In the genomic region with DNA sequence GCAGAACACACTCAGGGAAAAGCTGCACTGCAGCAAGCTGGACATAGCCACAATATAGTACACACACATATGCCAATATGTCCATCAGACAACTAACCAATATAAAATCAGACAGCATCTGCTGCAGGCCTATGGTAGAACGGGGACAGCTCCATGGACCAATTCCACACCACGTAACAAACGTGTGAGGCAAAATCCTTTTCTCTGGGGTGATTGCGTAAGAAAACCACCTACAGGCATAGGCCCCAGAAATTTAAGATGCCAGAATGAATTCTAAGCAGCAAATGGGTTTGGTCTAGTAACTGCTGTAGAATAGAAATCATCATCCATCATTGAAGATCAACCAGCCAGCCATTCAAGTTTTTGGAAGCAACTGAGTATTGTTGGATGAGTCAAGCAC, we compare ENCODE assay signal across 23 cellular contexts.
DNase-seq lines count a peak whose midpoint lies in the region; ATAC-seq and TF ChIP-seq lines count a peak whose summit lies in the region.
"Had no signal": no experiment of that assay in that cellular context is flagged by ENCODE, and none has a peak within 500 bp of the region (broad histone marks: within the 10 kb centered on the region; RNA-seq: fewer than 3 reads in every experiment).

No MANE protein-coding gene starts in this region.

- H2BK5ac ChIP-seq in IMR-90 (ENCODE audit: low read depth, low read length, poor library complexity, severe bottlenecking): no peak overlapping the region

- dilution Hi-C loops in IMR-90 (cut with HindIII; ENCODE audit: low sequenced_read_pairs, unreplicated experiment): no loop called here

- no peaks in the 10 kb centered on the region for H3K27me3 Mint-ChIP-seq in T-helper 17 cell

- POLR2A ChIA-PET in IMR-90 (lab: Charles Lee; ENCODE audit: unreplicated experiment): no interaction called here

- H3K36me3 Mint-ChIP-seq in T-helper 17 cell (ENCODE audit: low read depth): no peaks in the 10 kb centered on the region
- H3K36me3 Mint-ChIP-seq: CD14-positive monocyte; CD4-positive, alpha-beta memory T cell; CD4-positive, CD25-positive, alpha-beta regulatory T cell; CD8-positive, alpha-beta memory T cell had no signal

- WGBS in IMR-90 (ENCODE audit: extremely low coverage in 2 of 2, insufficient read length in 1 of 2), 2 experiments: no CpG with 5 or more reads among the region's 4 CpGs
- 73% methylated on average over 4 of the region's 4 CpGs for WGBS in esophagus muscularis mucosa

- H3K23ac ChIP-seq in IMR-90 (ENCODE audit: low read depth, low read length): no peak overlapping the region

- no peak overlapping the region for H4K91ac ChIP-seq in IMR-90 (ENCODE audit: insufficient read depth, low read depth, low read length)

- no peak overlapping the region for H3K18ac ChIP-seq in IMR-90 (ENCODE audit: low read depth, low read length)

- in situ Hi-C loops in IMR-90 (cut with MboI; ENCODE audit: low sequenced_read_pairs): no loop called here

- no peak overlapping the region for H2AFZ ChIP-seq in IMR-90 (replicated peaks; ENCODE audit: low read length, poor library complexity)

- no peaks in the 10 kb centered on the region for H3K79me1 ChIP-seq in IMR-90 (ENCODE audit: low read depth in 1 of 2, low read length in 2 of 2)

- ATAC-seq in IMR-90 (ENCODE audit: low read depth) (no peak), T-helper 17 cell (no peak)

- BruUV-seq in IMR-90 (replicated peaks; lab: Mats Ljungman, UMichigan): no TSS peak

- TF ChIP-seq EP300 in Ishikawa (IDR thresholded peaks at IDR 0.05; ENCODE audit: borderline replicate concordance): no peak
- TF ChIP-seq EP300 in esophagus muscularis mucosa (IDR thresholded peaks at IDR 0.05): no peak

- no peaks in the 10 kb centered on the region for H3K36me3 ChIP-seq in IMR-90 (ENCODE audit: control insufficient read depth, insufficient read depth, low read length)
- H3K36me3 ChIP-seq in esophagus muscularis mucosa: no peaks in the 10 kb centered on the region
- H3K36me3 ChIP-seq: BE2C, BLaER1 had no signal

- no peak for DNase-seq in IMR-90
- peak; percentile 81 for DNase-seq in esophagus muscularis mucosa (ENCODE audit: extremely low spot score)
- DNase-seq in activated CD8-positive, alpha-beta memory T cell treated with anti-CD3 and anti-CD28 coated beads, Interleukin-2, amount 50 U/mL, for 48 hours: no peak
- DNase-seq in T-helper 17 cell: no peak
- DNase-seq: 8988T; ACHN; BE2C; C1 segment of cervical spinal cord; CD4-positive, alpha-beta memory T cell; CD4-positive, CD25-positive, alpha-beta regulatory T cell; CD8-positive, alpha-beta memory T cell; COR-L47; DMS 273 treated with DMSO at 0.1 percent for 48 hours; DMS153; DMS53; DMS79; DND-41; EL; GDM1 had no signal

- H2AK9ac ChIP-seq in IMR-90 (replicated peaks; ENCODE audit: low read depth, low read length, poor library complexity): no peak overlapping the region

- no peak overlapping the region for H4K5ac ChIP-seq in IMR-90 (ENCODE audit: low read depth, low read length)

- H3K9me1 ChIP-seq in IMR-90 (ENCODE audit: insufficient read depth, low read length): no peaks in the 10 kb centered on the region

- H3K27ac ChIP-seq in IMR-90 (ENCODE audit: insufficient read depth, low read length) (no peak overlapping the region), esophagus muscularis mucosa (replicated peaks in 1 of 4) (no peak overlapping the region)
- H3K27ac ChIP-seq: BLaER1 had no signal

- H2AK5ac ChIP-seq in IMR-90 (ENCODE audit: low read depth, low read length): no peak overlapping the region

- TF ChIP-seq POLR2A in IMR-90 (IDR thresholded peaks at IDR 0.05; ENCODE audit: low read depth, low read length) (no peak), esophagus muscularis mucosa (IDR thresholded peaks at IDR 0.05; ENCODE audit: low read depth) (no peak)

- no peak overlapping the region for H3K56ac ChIP-seq in IMR-90 (ENCODE audit: extremely low read depth, insufficient read depth, low read length)

- H3K14ac ChIP-seq in IMR-90 (replicated peaks; ENCODE audit: low read depth, low read length): no peak overlapping the region

- H3K4ac ChIP-seq in IMR-90 (ENCODE audit: low read depth, low read length): no peak overlapping the region

- no peak for TF ChIP-seq CTCF in IMR-90 (conservative IDR thresholded peaks at IDR 0.05; ENCODE audit: low read depth, low read length)
- TF ChIP-seq CTCF in esophagus muscularis mucosa (IDR thresholded peaks at IDR 0.05): no peak

- no peak overlapping the region for H2BK15ac ChIP-seq in IMR-90 (ENCODE audit: low read depth, low read length)

- no peak for TF ChIP-seq RAD21 in IMR-90 (IDR thresholded peaks at IDR 0.05; ENCODE audit: low read length)
- TF ChIP-seq RAD21 in Ishikawa (IDR thresholded peaks at IDR 0.05; ENCODE audit: low read depth): no peak

- H4K8ac ChIP-seq in IMR-90 (ENCODE audit: low read depth in 2 of 2, low read length in 2 of 2): no peak overlapping the region

- no peaks in the 10 kb centered on the region for H3K27me3 ChIP-seq in IMR-90 (ENCODE audit: control insufficient read depth, insufficient read depth, low read length)
- no peaks in the 10 kb centered on the region for H3K27me3 ChIP-seq in esophagus muscularis mucosa
- H3K27me3 ChIP-seq: BE2C, BLaER1 had no signal

- no peak overlapping the region for H3K9ac ChIP-seq in IMR-90 (ENCODE audit: low read depth, low read length)
- H3K9ac ChIP-seq: BLaER1 had no signal

- H3K4me3 Mint-ChIP-seq in T-helper 17 cell: no peak overlapping the region
- H3K4me3 Mint-ChIP-seq: CD14-positive monocyte; CD4-positive, alpha-beta memory T cell; CD4-positive, CD25-positive, alpha-beta regulatory T cell; CD8-positive, alpha-beta memory T cell had no signal

- H3K4me2 ChIP-seq in IMR-90 (ENCODE audit: low read depth, low read length): no peak overlapping the region
- H3K4me2 ChIP-seq: BLaER1 had no signal

- H4K20me1 ChIP-seq in IMR-90 (ENCODE audit: insufficient read depth, low read length): no peaks in the 10 kb centered on the region
- H4K20me1 ChIP-seq: BLaER1 had no signal

- CTCF ChIA-PET in IMR-90 (lab: Yijun Ruan, JAX): no interaction called here

- H3K4me3 ChIP-seq in IMR-90 (ENCODE audit: insufficient read depth, low read depth, low read length): no peak overlapping the region
- no peak overlapping the region for H3K4me3 ChIP-seq in esophagus muscularis mucosa
- H3K4me3 ChIP-seq: BLaER1, GM12878 had no signal

- H2BK120ac ChIP-seq in IMR-90 (ENCODE audit: low read depth, low read length): no peak overlapping the region

- H3K4me1 Mint-ChIP-seq in T-helper 17 cell: peaks cover 2% of the 10 kb centered on the region
- H3K4me1 Mint-ChIP-seq: CD14-positive monocyte; CD4-positive, alpha-beta memory T cell; CD4-positive, CD25-positive, alpha-beta regulatory T cell; CD8-positive, alpha-beta memory T cell had no signal

- H2BK20ac ChIP-seq in IMR-90 (ENCODE audit: low read depth, low read length): no peak overlapping the region

- no peaks in the 10 kb centered on the region for H3K9me3 ChIP-seq in IMR-90 (ENCODE audit: control insufficient read depth, insufficient read depth, low read length)
- H3K9me3 ChIP-seq in esophagus muscularis mucosa: no peaks in the 10 kb centered on the region
- H3K9me3 ChIP-seq in T-helper 17 cell (ENCODE audit: control insufficient read depth, low read length, poor library complexity, severe bottlenecking): no peaks in the 10 kb centered on the region
- H3K9me3 ChIP-seq: BE2C, BLaER1 had no signal

- no peak overlapping the region for H3K27ac Mint-ChIP-seq in T-helper 17 cell
- H3K27ac Mint-ChIP-seq: CD14-positive monocyte; CD4-positive, alpha-beta memory T cell; CD4-positive, CD25-positive, alpha-beta regulatory T cell had no signal

- no peaks in the 10 kb centered on the region for H3K4me1 ChIP-seq in IMR-90 (ENCODE audit: control insufficient read depth, insufficient read depth, low read length)
- H3K4me1 ChIP-seq in esophagus muscularis mucosa: no peaks in the 10 kb centered on the region
- H3K4me1 ChIP-seq: BE2C, BLaER1 had no signal

- intact Hi-C loops in IMR-90 (cut with micrococcal nuclease): no loop called here
- intact Hi-C loops in esophagus muscularis mucosa (cut with DNase I): no loop called here

TF ChIP-seq in IMR-90, 13 proteins besides CTCF, POLR2A, EP300 and RAD21:
- TF ChIP-seq, protein P1, sequence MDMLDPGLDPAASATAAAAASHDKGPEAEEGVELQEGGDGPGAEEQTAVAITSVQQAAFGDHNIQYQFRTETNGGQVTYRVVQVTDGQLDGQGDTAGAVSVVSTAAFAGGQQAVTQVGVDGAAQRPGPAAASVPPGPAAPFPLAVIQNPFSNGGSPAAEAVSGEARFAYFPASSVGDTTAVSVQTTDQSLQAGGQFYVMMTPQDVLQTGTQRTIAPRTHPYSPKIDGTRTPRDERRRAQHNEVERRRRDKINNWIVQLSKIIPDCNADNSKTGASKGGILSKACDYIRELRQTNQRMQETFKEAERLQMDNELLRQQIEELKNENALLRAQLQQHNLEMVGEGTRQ (IDR thresholded peaks at IDR 0.05; ENCODE audit: low read depth, low read length): no peak
- peak; percentile 52 for TF ChIP-seq CEBPB (IDR thresholded peaks at IDR 0.05; ENCODE audit: low read depth, low read length)
- no peak for TF ChIP-seq SMC3 (IDR thresholded peaks at IDR 0.05; ENCODE audit: low read depth, low read length)

TF ChIP-seq in Ishikawa, 13 proteins besides CTCF, POLR2A, EP300 and RAD21:
- peak; percentile 51; the same call in 1 of the 2 replicates for TF ChIP-seq CEBPB (IDR thresholded peaks at IDR 0.05)
- TF ChIP-seq EGR1 (IDR thresholded peaks at IDR 0.05): no peak
